Comparison of ENCODE assay signal across 8 cellular contexts in genomic region chr12:120711411-120711810, GRCh38. TPM values are rescaled to one million over a fixed set of nuclear protein-coding genes. Genes with fewer than 3 reads are reported as not detected.
DNase-seq lines count a peak whose midpoint lies in the region; ATAC-seq and TF ChIP-seq lines count a peak whose summit lies in the region.

No MANE protein-coding gene starts in this region.

- H3K4me2 ChIP-seq in GM23338 (peak overlapping the region; percentile 97), skeletal muscle satellite cell (ENCODE audit: low read length) (peak overlapping the region; percentile 93)

- ATAC-seq in GM23338, result peak; percentile 12
- peak; percentile 15 for ATAC-seq in SK-N-SH treated with all-trans-retinoic acid at 6 μM for 48 hours
- ATAC-seq in HG02884 (IDR thresholded peaks at IDR 0.05; ENCODE audit: unreplicated experiment), result no peak

- peaks cover 20% of the 10 kb centered on the region for H3K4me1 Mint-ChIP-seq in GM23338

- TF ChIP-seq CTCF in GM23338 (conservative IDR thresholded peaks at IDR 0.05; ENCODE audit: low read depth in 2 of 2), result no peak
- no peak for TF ChIP-seq CTCF in foreskin fibroblast (IDR thresholded peaks at IDR 0.05; ENCODE audit: low read depth, low read length)

- H3K9me2 ChIP-seq in GM23338 (ENCODE audit: insufficient read depth), result no peaks in the 10 kb centered on the region

- no peak for DNase-seq in GM23338 (ENCODE audit: low spot score)
- no peak for DNase-seq in foreskin fibroblast
- no peak for DNase-seq in NCI-H1417 treated with DMSO at 0.1 percent for 48 hours (lab: John Stamatoyannopoulos, UW)
- DNase-seq in GDM1 (lab: John Stamatoyannopoulos, UW), result no peak
- no peak for DNase-seq in stimulated activated CD4-positive, alpha-beta T cell treated with anti-CD3 and anti-CD28 coated beads, Interleukin-4, amount 100 ng/mL, for 4 hours

- H3K4me3 ChIP-seq in GM23338, result peak overlapping the region; percentile 92
- H3K4me3 ChIP-seq in foreskin fibroblast (ENCODE audit: low read depth in 1 of 2, low read length in 2 of 2), result peak overlapping the region; percentile 71 to 84
- H3K4me3 ChIP-seq in skeletal muscle satellite cell (ENCODE audit: low read length), result peak overlapping the region; percentile 95

- H3K27me3 Mint-ChIP-seq in GM23338 (ENCODE audit: insufficient read depth, low read depth, poor library complexity), result peaks cover 4% of the 10 kb centered on the region

- H3K27me3 ChIP-seq in GM23338 (ENCODE audit: insufficient read depth) (no peaks in the 10 kb centered on the region), skeletal muscle satellite cell (ENCODE audit: control insufficient read depth, insufficient read depth, low read length) (no peaks in the 10 kb centered on the region)

- peak overlapping the region; percentile 81 for H3K4me3 Mint-ChIP-seq in GM23338

- H3K36me3 ChIP-seq in GM23338 (ENCODE audit: insufficient read depth) (peaks cover 13% of the 10 kb centered on the region), skeletal muscle satellite cell (ENCODE audit: insufficient read depth, low read length) (peaks cover 20% of the 10 kb centered on the region)

- H3K27ac Mint-ChIP-seq in GM23338, result no peak overlapping the region; the same call in 1 of the 2 replicates

- no peaks in the 10 kb centered on the region for H3K9me3 Mint-ChIP-seq in GM23338

- H3K9me3 ChIP-seq in skeletal muscle satellite cell (replicated peaks; ENCODE audit: low read length), result no peaks in the 10 kb centered on the region

- H3K27ac ChIP-seq in GM23338 (ENCODE audit: low read depth), result no peak overlapping the region

- H3K4me1 ChIP-seq in GM23338 (ENCODE audit: insufficient read depth), result peaks cover 8% of the 10 kb centered on the region
- H3K4me1 ChIP-seq in skeletal muscle satellite cell (ENCODE audit: control insufficient read depth, insufficient read depth, low read length), result peaks cover 16% of the 10 kb centered on the region

- peaks cover 22% of the 10 kb centered on the region; the same call in 1 of the 2 replicates for H3F3A ChIP-seq in GM23338 (replicated peaks; ENCODE audit: low read depth)

- H4K20me1 ChIP-seq in GM23338 (replicated peaks; ENCODE audit: insufficient read depth), result peaks cover 8% of the 10 kb centered on the region

- H3K79me2 ChIP-seq in GM23338 (replicated peaks; ENCODE audit: insufficient read depth), result peaks cover 40% of the 10 kb centered on the region

- peak overlapping the region; percentile 95 for H3K9ac ChIP-seq in skeletal muscle satellite cell (ENCODE audit: low read depth, low read length)

- no peak overlapping the region for H2AFZ ChIP-seq in GM23338

- H3K36me3 Mint-ChIP-seq in GM23338 (ENCODE audit: low read depth), result peaks cover 36% of the 10 kb centered on the region

TF ChIP-seq in GM23338, 12 proteins besides CTCF, POLR2A, EP300 and RAD21:
- no peak for TF ChIP-seq JUNB (IDR thresholded peaks at IDR 0.05; ENCODE audit: unreplicated experiment)
- TF ChIP-seq STAT1 (IDR thresholded peaks at IDR 0.05; ENCODE audit: unreplicated experiment), result no peak
- TF ChIP-seq ZNF114 (CRISPR knock-in tag; IDR thresholded peaks at IDR 0.05), result no peak
- no peak for TF ChIP-seq ZNF331 (CRISPR knock-in tag; IDR thresholded peaks at IDR 0.05; ENCODE audit: low read depth)
TF ChIP-seq in GM23338: peak in this region for 0.

TF ChIP-seq in SK-N-SH treated with all-trans-retinoic acid at 6 μM for 48 hours, 23 proteins besides CTCF, POLR2A, EP300 and RAD21:
- TF ChIP-seq POU6F1 (CRISPR knock-in tag; IDR thresholded peaks at IDR 0.05; ENCODE audit: borderline replicate concordance, low read depth) (no peak), PATZ1 (CRISPR knock-in tag; IDR thresholded peaks at IDR 0.05; ENCODE audit: borderline replicate concordance) (no peak), SNAI2 (CRISPR knock-in tag; IDR thresholded peaks at IDR 0.05) (no peak), TSHZ2 (CRISPR knock-in tag; IDR thresholded peaks at IDR 0.05) (no peak), CREB5 (CRISPR knock-in tag; IDR thresholded peaks at IDR 0.05; ENCODE audit: low read depth) (no peak), ZC3H10 (CRISPR knock-in tag; IDR thresholded peaks at IDR 0.05) (no peak), ZFP3 (CRISPR knock-in tag; IDR thresholded peaks at IDR 0.05) (no peak), RARB (CRISPR knock-in tag; IDR thresholded peaks at IDR 0.05) (no peak), OSR1 (CRISPR knock-in tag; IDR thresholded peaks at IDR 0.05) (no peak)

RNA-seq across cellular contexts. Expression of gene UNC119B, which starts 1.2 kb away (rescaled TPM):
- 48.2 and 51.3 TPM in 2 replicates for total RNA-seq in GM23338 (2014; rRNA removed; shearing (Covaris generic))
- 9.9 and 11.7 TPM in 2 replicates for polyA plus RNA-seq in GM23338 (2016; fragmentation: Nextera tagmentation; extraction: Ambion mirVana)
- total RNA-seq in skeletal muscle satellite cell (2012; rRNA removed), result 16.5 and 19.7 TPM in 2 replicates

RNA-seq across cellular contexts. Expression of gene ACADS, which starts 14.2 kb away (rescaled TPM):
- 5.7 and 7.7 TPM in 2 replicates for total RNA-seq in GM23338 (2014; rRNA removed; shearing (Covaris generic))
- polyA plus RNA-seq in GM23338 (2016; fragmentation: Nextera tagmentation; extraction: Ambion mirVana), result 3.1 and 4.2 TPM in 2 replicates
- total RNA-seq in skeletal muscle satellite cell (2012; rRNA removed), result 8.6 and 9.4 TPM in 2 replicates

RNA-seq across cellular contexts. Expression of gene MLEC, which starts 24.5 kb away (rescaled TPM):
- total RNA-seq in GM23338 (2014; rRNA removed; shearing (Covaris generic)), result 217 and 225 TPM in 2 replicates
- 257 and 264 TPM in 2 replicates for polyA plus RNA-seq in GM23338 (2016; fragmentation: Nextera tagmentation; extraction: Ambion mirVana)
- 78.6 and 84.5 TPM in 2 replicates for total RNA-seq in skeletal muscle satellite cell (2012; rRNA removed)
